In genomic region chr13:28531195-28531955, GRCh38 we compare ENCODE assay signal across 1 cellular context.
TF ChIP-seq lines count a peak whose summit lies in the region.

No MANE protein-coding gene starts in this region.

TF ChIP-seq in GM23338, 12 proteins besides CTCF, POLR2A, EP300 and RAD21 (continued from another document):
- TF ChIP-seq ZNF462 (CRISPR knock-in tag; IDR thresholded peaks at IDR 0.05) = peak; percentile 37; the same call in 1 of the 2 replicates
TF ChIP-seq in GM23338: peak in this region for 2.
